In genomic region chr17:72338847-72339790, GRCh38 we compare ENCODE assay signal across 1 cellular context.
A peak's percentile ranks its signal among the peaks of the same experiment; 100 is the strongest.
TF ChIP-seq lines count a peak whose summit lies in the region.

No MANE protein-coding gene starts in this region.

TF ChIP-seq in HepG2, 621 proteins besides CTCF, POLR2A, EP300 and RAD21 (continued from another document):
- TF ChIP-seq TAF1 (CRISPR knock-in tag; IDR thresholded peaks at IDR 0.05) = no peak; the same call in 1 of the 2 replicates
- no peak for TF ChIP-seq SIX4 (CRISPR knock-in tag; IDR thresholded peaks at IDR 0.05)
- TF ChIP-seq ZNF567 (CRISPR knock-in tag; IDR thresholded peaks at IDR 0.05; ENCODE audit: borderline replicate concordance) = no peak
- TF ChIP-seq SOX13 (IDR thresholded peaks at IDR 0.05) = no peak
- peak in 1 of 2 experiments; percentile 66; a peak in 2 of 4 replicates for TF ChIP-seq SOX13 (CRISPR knock-in tag; conservative IDR thresholded peaks at IDR 0.05 in 1 of 2, IDR thresholded peaks at IDR 0.05 in 1 of 2)
- no peak for TF ChIP-seq PHB2 (IDR thresholded peaks at IDR 0.05; ENCODE audit: partially characterized antibody)
- TF ChIP-seq ZC3H4 (CRISPR knock-in tag; IDR thresholded peaks at IDR 0.05; ENCODE audit: borderline replicate concordance) = no peak
- TF ChIP-seq ZNF431 (CRISPR knock-in tag; IDR thresholded peaks at IDR 0.05; ENCODE audit: borderline replicate concordance, low read depth) = no peak
- TF ChIP-seq EHMT2 (IDR thresholded peaks at IDR 0.05; ENCODE audit: borderline replicate concordance, low read depth, low read length) = no peak
- TF ChIP-seq, protein P1, sequence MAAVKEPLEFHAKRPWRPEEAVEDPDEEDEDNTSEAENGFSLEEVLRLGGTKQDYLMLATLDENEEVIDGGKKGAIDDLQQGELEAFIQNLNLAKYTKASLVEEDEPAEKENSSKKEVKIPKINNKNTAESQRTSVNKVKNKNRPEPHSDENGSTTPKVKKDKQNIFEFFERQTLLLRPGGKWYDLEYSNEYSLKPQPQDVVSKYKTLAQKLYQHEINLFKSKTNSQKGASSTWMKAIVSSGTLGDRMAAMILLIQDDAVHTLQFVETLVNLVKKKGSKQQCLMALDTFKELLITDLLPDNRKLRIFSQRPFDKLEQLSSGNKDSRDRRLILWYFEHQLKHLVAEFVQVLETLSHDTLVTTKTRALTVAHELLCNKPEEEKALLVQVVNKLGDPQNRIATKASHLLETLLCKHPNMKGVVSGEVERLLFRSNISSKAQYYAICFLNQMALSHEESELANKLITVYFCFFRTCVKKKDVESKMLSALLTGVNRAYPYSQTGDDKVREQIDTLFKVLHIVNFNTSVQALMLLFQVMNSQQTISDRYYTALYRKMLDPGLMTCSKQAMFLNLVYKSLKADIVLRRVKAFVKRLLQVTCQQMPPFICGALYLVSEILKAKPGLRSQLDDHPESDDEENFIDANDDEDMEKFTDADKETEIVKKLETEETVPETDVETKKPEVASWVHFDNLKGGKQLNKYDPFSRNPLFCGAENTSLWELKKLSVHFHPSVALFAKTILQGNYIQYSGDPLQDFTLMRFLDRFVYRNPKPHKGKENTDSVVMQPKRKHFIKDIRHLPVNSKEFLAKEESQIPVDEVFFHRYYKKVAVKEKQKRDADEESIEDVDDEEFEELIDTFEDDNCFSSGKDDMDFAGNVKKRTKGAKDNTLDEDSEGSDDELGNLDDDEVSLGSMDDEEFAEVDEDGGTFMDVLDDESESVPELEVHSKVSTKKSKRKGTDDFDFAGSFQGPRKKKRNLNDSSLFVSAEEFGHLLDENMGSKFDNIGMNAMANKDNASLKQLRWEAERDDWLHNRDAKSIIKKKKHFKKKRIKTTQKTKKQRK (IDR thresholded peaks at IDR 0.05; ENCODE audit: low read length) = no peak
- TF ChIP-seq ZEB1 (IDR thresholded peaks at IDR 0.05; ENCODE audit: insufficient replicate concordance, low read depth) = peak; percentile 26
- TF ChIP-seq ZNF724P (CRISPR knock-in tag; IDR thresholded peaks at IDR 0.05; ENCODE audit: borderline replicate concordance) = no peak
- no peak for TF ChIP-seq PCBP1 (IDR thresholded peaks at IDR 0.05; ENCODE audit: borderline replicate concordance, low read depth, low read length)
- TF ChIP-seq RARA (CRISPR knock-in tag; IDR thresholded peaks at IDR 0.05) = peak; percentile 67
- peak; percentile 85 for TF ChIP-seq MED13 (CRISPR knock-in tag; IDR thresholded peaks at IDR 0.05)
- TF ChIP-seq, protein P2, sequence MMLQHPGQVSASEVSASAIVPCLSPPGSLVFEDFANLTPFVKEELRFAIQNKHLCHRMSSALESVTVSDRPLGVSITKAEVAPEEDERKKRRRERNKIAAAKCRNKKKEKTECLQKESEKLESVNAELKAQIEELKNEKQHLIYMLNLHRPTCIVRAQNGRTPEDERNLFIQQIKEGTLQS (CRISPR knock-in tag; IDR thresholded peaks at IDR 0.05) = peak; percentile 91
- TF ChIP-seq SAP130 (CRISPR knock-in tag; IDR thresholded peaks at IDR 0.05; ENCODE audit: low read depth) = peak; percentile 85
- no peak; the same call in 1 of the 2 replicates for TF ChIP-seq POGK (CRISPR knock-in tag; conservative IDR thresholded peaks at IDR 0.05)
- TF ChIP-seq ZNF792 (CRISPR knock-in tag; IDR thresholded peaks at IDR 0.05) = peak; percentile 53
- peak; percentile 46; the same call in 1 of the 2 replicates for TF ChIP-seq ELF1 (CRISPR knock-in tag; IDR thresholded peaks at IDR 0.05)
